Comparison of ENCODE assay signal across 13 cellular contexts in genomic region chr5:16889203-16889971, GRCh38. TPM values are rescaled to one million over a fixed set of nuclear protein-coding genes. Genes with fewer than 3 reads are reported as not detected.
A peak's percentile ranks its signal among the peaks of the same experiment; 100 is the strongest.
DNase-seq lines count a peak whose midpoint lies in the region; ATAC-seq and TF ChIP-seq lines count a peak whose summit lies in the region.
"Had no signal": no experiment of that assay in that cellular context is flagged by ENCODE, and none has a peak within 500 bp of the region (broad histone marks: within the 10 kb centered on the region; RNA-seq: fewer than 3 reads in every experiment).

No MANE protein-coding gene starts in this region.

- ATAC-seq in left colon (peak; percentile 46), HG02759 (IDR thresholded peaks at IDR 0.05; ENCODE audit: unreplicated experiment) (no peak), GM18498 (IDR thresholded peaks at IDR 0.05; ENCODE audit: unreplicated experiment) (no peak), GM21381 (IDR thresholded peaks at IDR 0.05; ENCODE audit: unreplicated experiment) (no peak)

- DNase-seq in A673 (ENCODE audit: low spot score) (peak; percentile 90), HT-29 (ENCODE audit: low spot score) (peak; percentile 69), left colon (no peak)
- no peak for DNase-seq in stimulated activated naive CD4-positive, alpha-beta T cell (lab: John Stamatoyannopoulos, UW)
- DNase-seq: C1 segment of cervical spinal cord, cerebellar nuclear complex, KG1, SHP77, sigmoid colon had no signal

- no peaks in the 10 kb centered on the region for H3K27me3 ChIP-seq in A673 (replicated peaks; ENCODE audit: insufficient read depth, low read depth, low read length, poor library complexity)
- H3K27me3 ChIP-seq: sigmoid colon had no signal

- no TSS peak for BruUV-seq in A673 (replicated peaks; lab: Mats Ljungman, UMichigan)

- TF ChIP-seq CTCF in A673 (conservative IDR thresholded peaks at IDR 0.05; ENCODE audit: low read depth, low read length), result no peak
- no peak for TF ChIP-seq CTCF in VCaP (conservative IDR thresholded peaks at IDR 0.05)

- no peaks in the 10 kb centered on the region for H3K36me3 ChIP-seq in A673 (ENCODE audit: insufficient read depth, low read length, poor library complexity, severe bottlenecking)
- H3K36me3 ChIP-seq: sigmoid colon had no signal

- POLR2A ChIA-PET in A673 (lab: Charles Lee; ENCODE audit: low non-redundant PET), result no interaction called here

- intact Hi-C loops in A673 (cut with micrococcal nuclease; ENCODE audit: unreplicated experiment) (loop anchor here (2.0 kb wide), 2 partner anchors 55 to 93 kb away; no protein-coding TSS in a partner anchor), left colon (cut with DNase I, micrococcal nuclease) (no loop called here)

- peak overlapping the region; percentile 18 for H3K4me3 ChIP-seq in A673 (ENCODE audit: low read depth, low read length, poor library complexity, severe bottlenecking)
- H3K4me3 ChIP-seq: sigmoid colon had no signal

- peaks cover 94% of the 10 kb centered on the region for H3K4me1 ChIP-seq in A673 (ENCODE audit: insufficient read depth, low read length, poor library complexity, severe bottlenecking)

- no peaks in the 10 kb centered on the region for H3K9me3 ChIP-seq in A673 (ENCODE audit: low read depth, low read length, poor library complexity, severe bottlenecking)
- H3K9me3 ChIP-seq: sigmoid colon had no signal

- H3K27ac ChIP-seq in A673 (ENCODE audit: low read depth, low read length, poor library complexity, severe bottlenecking) (peak overlapping the region; percentile 88), VCaP (peak overlapping the region; percentile 89)

- CTCF ChIA-PET in A673 (lab: Charles Lee), result interaction anchor here (0.6 to 0.7 kb wide), 2 partner anchors 8 to 332 kb away, joined by 4 to 7 read pairs; no protein-coding TSS in a partner anchor

RNA-seq across cellular contexts. Expression of gene MYO10, which starts 46.7 kb away (rescaled TPM):
- total RNA-seq in A673 (2021) (194 and 202 TPM in 2 replicates), left colon (10 to 100 TPM; 57.6 to 71.7 TPM)
- total RNA-seq in HT-29 (2014; rRNA removed; shearing (Covaris generic)), result 39.2 and 40.2 TPM in 2 replicates

Comparison
In these comparisons a context has a peak if more than half of its experiments do, and no peak if none do; other contexts are left out.
1. DNase-seq: peak in A673 (single experiment) and HT-29 (single experiment); none in left colon (0 of 2) and stimulated activated naive CD4-positive, alpha-beta T cell (0 of 6).